1 cellular context compared by ENCODE assay signal in the genomic region with DNA sequence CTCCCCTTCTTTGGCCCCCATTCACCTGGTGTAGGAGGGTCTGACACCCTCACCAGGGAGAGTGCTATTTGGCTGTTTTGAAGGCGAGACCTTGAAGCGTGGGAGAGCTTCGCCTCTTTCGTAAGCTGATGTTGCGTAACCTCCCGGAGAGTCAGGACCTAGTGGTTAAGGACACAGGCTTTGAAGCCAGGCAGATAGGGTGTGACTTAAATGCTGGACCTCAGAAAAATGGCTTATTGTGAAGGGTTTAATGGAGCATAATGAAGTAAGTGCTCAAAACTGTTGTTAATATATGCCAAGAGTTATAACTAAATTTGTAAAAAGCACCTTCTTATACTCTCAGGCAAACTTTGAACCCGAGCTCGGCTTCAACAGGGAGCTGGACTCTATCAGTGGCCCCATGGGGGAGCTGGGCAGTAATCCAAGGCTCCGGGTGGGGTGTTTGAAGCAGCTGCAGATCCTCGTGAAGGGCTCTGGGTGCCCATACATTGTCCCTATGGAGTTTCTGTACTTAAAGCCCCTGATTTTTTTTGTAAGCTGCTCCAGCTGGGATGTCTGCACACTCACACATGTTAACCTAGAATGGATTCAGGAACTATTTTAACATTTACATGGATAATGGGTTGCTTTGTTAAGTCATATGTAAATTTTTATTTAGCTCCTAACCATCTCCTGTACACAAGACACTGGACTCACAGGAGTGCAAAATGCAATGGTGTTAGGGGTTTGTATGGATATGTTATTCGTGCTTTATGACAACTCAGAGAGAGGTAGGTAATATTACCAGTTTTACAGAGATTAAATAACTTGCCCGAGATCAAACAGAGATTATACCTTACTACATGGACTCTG.
A peak's percentile ranks its signal among the peaks of the same experiment; 100 is the strongest.
TF ChIP-seq lines count a peak whose summit lies in the region.

No MANE protein-coding gene starts in this region.

TF ChIP-seq in HepG2, 621 proteins besides CTCF, POLR2A, EP300 and RAD21 (continued from another document and continues in another):
- TF ChIP-seq, protein P1, sequence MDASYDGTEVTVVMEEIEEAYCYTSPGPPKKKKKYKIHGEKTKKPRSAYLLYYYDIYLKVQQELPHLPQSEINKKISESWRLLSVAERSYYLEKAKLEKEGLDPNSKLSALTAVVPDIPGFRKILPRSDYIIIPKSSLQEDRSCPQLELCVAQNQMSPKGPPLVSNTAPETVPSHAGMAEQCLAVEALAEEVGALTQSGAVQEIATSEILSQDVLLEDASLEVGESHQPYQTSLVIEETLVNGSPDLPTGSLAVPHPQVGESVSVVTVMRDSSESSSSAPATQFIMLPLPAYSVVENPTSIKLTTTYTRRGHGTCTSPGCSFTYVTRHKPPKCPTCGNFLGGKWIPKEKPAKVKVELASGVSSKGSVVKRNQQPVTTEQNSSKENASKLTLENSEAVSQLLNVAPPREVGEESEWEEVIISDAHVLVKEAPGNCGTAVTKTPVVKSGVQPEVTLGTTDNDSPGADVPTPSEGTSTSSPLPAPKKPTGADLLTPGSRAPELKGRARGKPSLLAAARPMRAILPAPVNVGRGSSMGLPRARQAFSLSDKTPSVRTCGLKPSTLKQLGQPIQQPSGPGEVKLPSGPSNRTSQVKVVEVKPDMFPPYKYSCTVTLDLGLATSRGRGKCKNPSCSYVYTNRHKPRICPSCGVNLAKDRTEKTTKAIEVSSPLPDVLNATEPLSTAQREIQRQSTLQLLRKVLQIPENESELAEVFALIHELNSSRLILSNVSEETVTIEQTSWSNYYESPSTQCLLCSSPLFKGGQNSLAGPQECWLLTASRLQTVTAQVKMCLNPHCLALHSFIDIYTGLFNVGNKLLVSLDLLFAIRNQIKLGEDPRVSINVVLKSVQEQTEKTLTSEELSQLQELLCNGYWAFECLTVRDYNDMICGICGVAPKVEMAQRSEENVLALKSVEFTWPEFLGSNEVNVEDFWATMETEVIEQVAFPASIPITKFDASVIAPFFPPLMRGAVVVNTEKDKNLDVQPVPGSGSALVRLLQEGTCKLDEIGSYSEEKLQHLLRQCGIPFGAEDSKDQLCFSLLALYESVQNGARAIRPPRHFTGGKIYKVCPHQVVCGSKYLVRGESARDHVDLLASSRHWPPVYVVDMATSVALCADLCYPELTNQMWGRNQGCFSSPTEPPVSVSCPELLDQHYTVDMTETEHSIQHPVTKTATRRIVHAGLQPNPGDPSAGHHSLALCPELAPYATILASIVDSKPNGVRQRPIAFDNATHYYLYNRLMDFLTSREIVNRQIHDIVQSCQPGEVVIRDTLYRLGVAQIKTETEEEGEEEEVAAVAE (CRISPR knock-in tag; IDR thresholded peaks at IDR 0.05; ENCODE audit: borderline replicate concordance) = peak; percentile 82; the same call in 1 of the 2 replicates
- TF ChIP-seq GABPB1 (CRISPR knock-in tag; IDR thresholded peaks at IDR 0.05) = peak; percentile 56; the same call in 1 of the 2 replicates
- TF ChIP-seq NCOR1 (IDR thresholded peaks at IDR 0.05; ENCODE audit: borderline replicate concordance, low read length) = peak; percentile 97
- TF ChIP-seq, protein P2, sequence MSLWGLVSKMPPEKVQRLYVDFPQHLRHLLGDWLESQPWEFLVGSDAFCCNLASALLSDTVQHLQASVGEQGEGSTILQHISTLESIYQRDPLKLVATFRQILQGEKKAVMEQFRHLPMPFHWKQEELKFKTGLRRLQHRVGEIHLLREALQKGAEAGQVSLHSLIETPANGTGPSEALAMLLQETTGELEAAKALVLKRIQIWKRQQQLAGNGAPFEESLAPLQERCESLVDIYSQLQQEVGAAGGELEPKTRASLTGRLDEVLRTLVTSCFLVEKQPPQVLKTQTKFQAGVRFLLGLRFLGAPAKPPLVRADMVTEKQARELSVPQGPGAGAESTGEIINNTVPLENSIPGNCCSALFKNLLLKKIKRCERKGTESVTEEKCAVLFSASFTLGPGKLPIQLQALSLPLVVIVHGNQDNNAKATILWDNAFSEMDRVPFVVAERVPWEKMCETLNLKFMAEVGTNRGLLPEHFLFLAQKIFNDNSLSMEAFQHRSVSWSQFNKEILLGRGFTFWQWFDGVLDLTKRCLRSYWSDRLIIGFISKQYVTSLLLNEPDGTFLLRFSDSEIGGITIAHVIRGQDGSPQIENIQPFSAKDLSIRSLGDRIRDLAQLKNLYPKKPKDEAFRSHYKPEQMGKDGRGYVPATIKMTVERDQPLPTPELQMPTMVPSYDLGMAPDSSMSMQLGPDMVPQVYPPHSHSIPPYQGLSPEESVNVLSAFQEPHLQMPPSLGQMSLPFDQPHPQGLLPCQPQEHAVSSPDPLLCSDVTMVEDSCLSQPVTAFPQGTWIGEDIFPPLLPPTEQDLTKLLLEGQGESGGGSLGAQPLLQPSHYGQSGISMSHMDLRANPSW (CRISPR knock-in tag; IDR thresholded peaks at IDR 0.05; ENCODE audit: borderline replicate concordance) = peak; percentile 85; the same call in 1 of the 2 replicates
- TF ChIP-seq ATRX (CRISPR knock-in tag; IDR thresholded peaks at IDR 0.05; ENCODE audit: borderline replicate concordance) = no peak
- no peak for TF ChIP-seq NFRKB (IDR thresholded peaks at IDR 0.05)
- TF ChIP-seq, protein P3, sequence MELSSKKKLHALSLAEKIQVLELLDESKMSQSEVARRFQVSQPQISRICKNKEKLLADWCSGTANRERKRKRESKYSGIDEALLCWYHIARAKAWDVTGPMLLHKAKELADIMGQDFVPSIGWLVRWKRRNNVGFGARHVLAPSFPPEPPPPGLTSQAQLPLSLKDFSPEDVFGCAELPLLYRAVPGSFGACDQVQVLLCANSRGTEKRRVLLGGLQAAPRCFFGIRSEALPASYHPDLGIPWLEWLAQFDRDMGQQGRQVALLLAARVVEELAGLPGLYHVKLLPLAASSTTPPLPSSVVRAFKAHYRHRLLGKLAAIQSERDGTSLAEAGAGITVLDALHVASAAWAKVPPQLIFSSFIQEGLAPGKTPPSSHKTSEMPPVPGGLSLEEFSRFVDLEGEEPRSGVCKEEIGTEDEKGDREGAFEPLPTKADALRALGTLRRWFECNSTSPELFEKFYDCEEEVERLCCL (CRISPR knock-in tag; IDR thresholded peaks at IDR 0.05; ENCODE audit: borderline replicate concordance) = no peak
- TF ChIP-seq CEBPG (CRISPR knock-in tag; IDR thresholded peaks at IDR 0.05) = peak; percentile 100
- TF ChIP-seq ZNF317 (CRISPR knock-in tag; IDR thresholded peaks at IDR 0.05) = peak; percentile 91
- peak; percentile 91 for TF ChIP-seq PITX1 (CRISPR knock-in tag; IDR thresholded peaks at IDR 0.05)
- TF ChIP-seq, protein P4, sequence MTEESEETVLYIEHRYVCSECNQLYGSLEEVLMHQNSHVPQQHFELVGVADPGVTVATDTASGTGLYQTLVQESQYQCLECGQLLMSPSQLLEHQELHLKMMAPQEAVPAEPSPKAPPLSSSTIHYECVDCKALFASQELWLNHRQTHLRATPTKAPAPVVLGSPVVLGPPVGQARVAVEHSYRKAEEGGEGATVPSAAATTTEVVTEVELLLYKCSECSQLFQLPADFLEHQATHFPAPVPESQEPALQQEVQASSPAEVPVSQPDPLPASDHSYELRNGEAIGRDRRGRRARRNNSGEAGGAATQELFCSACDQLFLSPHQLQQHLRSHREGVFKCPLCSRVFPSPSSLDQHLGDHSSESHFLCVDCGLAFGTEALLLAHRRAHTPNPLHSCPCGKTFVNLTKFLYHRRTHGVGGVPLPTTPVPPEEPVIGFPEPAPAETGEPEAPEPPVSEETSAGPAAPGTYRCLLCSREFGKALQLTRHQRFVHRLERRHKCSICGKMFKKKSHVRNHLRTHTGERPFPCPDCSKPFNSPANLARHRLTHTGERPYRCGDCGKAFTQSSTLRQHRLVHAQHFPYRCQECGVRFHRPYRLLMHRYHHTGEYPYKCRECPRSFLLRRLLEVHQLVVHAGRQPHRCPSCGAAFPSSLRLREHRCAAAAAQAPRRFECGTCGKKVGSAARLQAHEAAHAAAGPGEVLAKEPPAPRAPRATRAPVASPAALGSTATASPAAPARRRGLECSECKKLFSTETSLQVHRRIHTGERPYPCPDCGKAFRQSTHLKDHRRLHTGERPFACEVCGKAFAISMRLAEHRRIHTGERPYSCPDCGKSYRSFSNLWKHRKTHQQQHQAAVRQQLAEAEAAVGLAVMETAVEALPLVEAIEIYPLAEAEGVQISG (CRISPR knock-in tag; IDR thresholded peaks at IDR 0.05) = peak; percentile 89
- TF ChIP-seq, protein P5, sequence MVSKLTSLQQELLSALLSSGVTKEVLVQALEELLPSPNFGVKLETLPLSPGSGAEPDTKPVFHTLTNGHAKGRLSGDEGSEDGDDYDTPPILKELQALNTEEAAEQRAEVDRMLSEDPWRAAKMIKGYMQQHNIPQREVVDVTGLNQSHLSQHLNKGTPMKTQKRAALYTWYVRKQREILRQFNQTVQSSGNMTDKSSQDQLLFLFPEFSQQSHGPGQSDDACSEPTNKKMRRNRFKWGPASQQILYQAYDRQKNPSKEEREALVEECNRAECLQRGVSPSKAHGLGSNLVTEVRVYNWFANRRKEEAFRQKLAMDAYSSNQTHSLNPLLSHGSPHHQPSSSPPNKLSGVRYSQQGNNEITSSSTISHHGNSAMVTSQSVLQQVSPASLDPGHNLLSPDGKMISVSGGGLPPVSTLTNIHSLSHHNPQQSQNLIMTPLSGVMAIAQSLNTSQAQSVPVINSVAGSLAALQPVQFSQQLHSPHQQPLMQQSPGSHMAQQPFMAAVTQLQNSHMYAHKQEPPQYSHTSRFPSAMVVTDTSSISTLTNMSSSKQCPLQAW (CRISPR knock-in tag; IDR thresholded peaks at IDR 0.05) = peak; percentile 85
- TF ChIP-seq NAIF1 (CRISPR knock-in tag; IDR thresholded peaks at IDR 0.05; ENCODE audit: borderline replicate concordance) = peak; percentile 51; the same call in 1 of the 2 replicates
- TF ChIP-seq, protein P6, sequence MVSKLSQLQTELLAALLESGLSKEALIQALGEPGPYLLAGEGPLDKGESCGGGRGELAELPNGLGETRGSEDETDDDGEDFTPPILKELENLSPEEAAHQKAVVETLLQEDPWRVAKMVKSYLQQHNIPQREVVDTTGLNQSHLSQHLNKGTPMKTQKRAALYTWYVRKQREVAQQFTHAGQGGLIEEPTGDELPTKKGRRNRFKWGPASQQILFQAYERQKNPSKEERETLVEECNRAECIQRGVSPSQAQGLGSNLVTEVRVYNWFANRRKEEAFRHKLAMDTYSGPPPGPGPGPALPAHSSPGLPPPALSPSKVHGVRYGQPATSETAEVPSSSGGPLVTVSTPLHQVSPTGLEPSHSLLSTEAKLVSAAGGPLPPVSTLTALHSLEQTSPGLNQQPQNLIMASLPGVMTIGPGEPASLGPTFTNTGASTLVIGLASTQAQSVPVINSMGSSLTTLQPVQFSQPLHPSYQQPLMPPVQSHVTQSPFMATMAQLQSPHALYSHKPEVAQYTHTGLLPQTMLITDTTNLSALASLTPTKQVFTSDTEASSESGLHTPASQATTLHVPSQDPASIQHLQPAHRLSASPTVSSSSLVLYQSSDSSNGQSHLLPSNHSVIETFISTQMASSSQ (IDR thresholded peaks at IDR 0.05; ENCODE audit: low read depth) = peak; percentile 57
- TF ChIP-seq, protein P6 (CRISPR knock-in tag; IDR thresholded peaks at IDR 0.05; ENCODE audit: borderline replicate concordance) = peak; percentile 85; the same call in 1 of the 2 replicates
- TF ChIP-seq KLF12 (CRISPR knock-in tag; IDR thresholded peaks at IDR 0.05; ENCODE audit: borderline replicate concordance) = peak; percentile 58; the same call in 1 of the 2 replicates
- TF ChIP-seq, protein P7, sequence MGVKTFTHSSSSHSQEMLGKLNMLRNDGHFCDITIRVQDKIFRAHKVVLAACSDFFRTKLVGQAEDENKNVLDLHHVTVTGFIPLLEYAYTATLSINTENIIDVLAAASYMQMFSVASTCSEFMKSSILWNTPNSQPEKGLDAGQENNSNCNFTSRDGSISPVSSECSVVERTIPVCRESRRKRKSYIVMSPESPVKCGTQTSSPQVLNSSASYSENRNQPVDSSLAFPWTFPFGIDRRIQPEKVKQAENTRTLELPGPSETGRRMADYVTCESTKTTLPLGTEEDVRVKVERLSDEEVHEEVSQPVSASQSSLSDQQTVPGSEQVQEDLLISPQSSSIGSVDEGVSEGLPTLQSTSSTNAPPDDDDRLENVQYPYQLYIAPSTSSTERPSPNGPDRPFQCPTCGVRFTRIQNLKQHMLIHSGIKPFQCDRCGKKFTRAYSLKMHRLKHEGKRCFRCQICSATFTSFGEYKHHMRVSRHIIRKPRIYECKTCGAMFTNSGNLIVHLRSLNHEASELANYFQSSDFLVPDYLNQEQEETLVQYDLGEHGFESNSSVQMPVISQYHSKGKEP (CRISPR knock-in tag; IDR thresholded peaks at IDR 0.05) = 0 out of 2 replicates have a peak, but pooled peaks have one; percentile 74
- TF ChIP-seq ZNF878 (CRISPR knock-in tag; IDR thresholded peaks at IDR 0.05) = peak; percentile 96
- peak; percentile 76; the same call in 1 of the 2 replicates for TF ChIP-seq ZNF337 (CRISPR knock-in tag; IDR thresholded peaks at IDR 0.05; ENCODE audit: borderline replicate concordance, low read depth)
- no peak for TF ChIP-seq AGO2 (optimal IDR thresholded peaks at IDR 0.05; ENCODE audit: low read depth, low read length)
- TF ChIP-seq, protein P8, sequence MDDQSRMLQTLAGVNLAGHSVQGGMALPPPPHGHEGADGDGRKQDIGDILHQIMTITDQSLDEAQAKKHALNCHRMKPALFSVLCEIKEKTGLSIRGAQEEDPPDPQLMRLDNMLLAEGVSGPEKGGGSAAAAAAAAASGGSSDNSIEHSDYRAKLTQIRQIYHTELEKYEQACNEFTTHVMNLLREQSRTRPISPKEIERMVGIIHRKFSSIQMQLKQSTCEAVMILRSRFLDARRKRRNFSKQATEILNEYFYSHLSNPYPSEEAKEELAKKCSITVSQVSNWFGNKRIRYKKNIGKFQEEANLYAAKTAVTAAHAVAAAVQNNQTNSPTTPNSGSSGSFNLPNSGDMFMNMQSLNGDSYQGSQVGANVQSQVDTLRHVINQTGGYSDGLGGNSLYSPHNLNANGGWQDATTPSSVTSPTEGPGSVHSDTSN (CRISPR knock-in tag; IDR thresholded peaks at IDR 0.05; ENCODE audit: borderline replicate concordance) = no peak
- TF ChIP-seq CBFB (CRISPR knock-in tag; IDR thresholded peaks at IDR 0.05) = peak; percentile 89
- TF ChIP-seq MIER3 (CRISPR knock-in tag; IDR thresholded peaks at IDR 0.05; ENCODE audit: borderline replicate concordance) = peak; percentile 98
- TF ChIP-seq ZFP1 (CRISPR knock-in tag; IDR thresholded peaks at IDR 0.05) = peak; percentile 81; the same call in 1 of the 2 replicates
- TF ChIP-seq SOX6 (IDR thresholded peaks at IDR 0.05) = no peak
- peak; percentile 95 for TF ChIP-seq SOX6 (CRISPR knock-in tag; IDR thresholded peaks at IDR 0.05)
- peak; percentile 34; the same call in 1 of the 2 replicates for TF ChIP-seq SIN3A (IDR thresholded peaks at IDR 0.05; ENCODE audit: borderline replicate concordance, low read depth, low read length)
